4 cellular contexts compared by ENCODE assay signal in genomic region chr17:19043032-19043431, GRCh38. TPM values are rescaled to one million over a fixed set of nuclear protein-coding genes. Genes with fewer than 3 reads are reported as not detected.
"Had no signal": no experiment of that assay in that cellular context is flagged by ENCODE, and none has a peak within 500 bp of the region (broad histone marks: within the 10 kb centered on the region; RNA-seq: fewer than 3 reads in every experiment).

No MANE protein-coding gene starts in this region.

RNA-seq across cellular contexts. Expression of gene GRAP, which starts 3.7 kb away (rescaled TPM):
- total RNA-seq: bronchial epithelial cell, mammary epithelial cell, progenitor cell of endocrine pancreas had no signal
- polyA plus RNA-seq: mammary epithelial cell had no signal

RNA-seq across cellular contexts. Expression of gene FAM83G, which starts 38.5 kb away (rescaled TPM):
- polyA plus RNA-seq: neural cell had no signal
